In the genomic region with DNA sequence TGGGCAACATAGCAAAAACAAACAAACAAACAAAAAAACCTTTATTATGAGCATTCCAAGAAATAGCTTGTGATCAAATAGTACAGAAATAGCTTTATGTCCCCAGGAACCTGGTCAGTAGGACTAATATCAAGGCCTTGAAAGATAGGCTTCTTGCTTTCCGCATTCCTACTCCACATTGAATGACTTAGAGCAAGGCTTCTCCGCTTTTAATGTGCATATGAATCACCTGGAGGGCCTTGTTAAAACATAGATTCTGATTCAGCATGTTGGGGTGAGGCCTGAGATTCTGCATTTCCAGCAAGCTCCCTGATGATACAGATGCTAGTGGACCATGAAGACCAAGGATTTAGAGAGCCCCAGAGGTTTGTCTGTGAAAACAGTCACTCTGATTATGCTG, we compare ENCODE assay signal across 24 cellular contexts.
"Had no signal": no experiment of that assay in that cellular context is flagged by ENCODE, and none has a peak within 500 bp of the region (broad histone marks: within the 10 kb centered on the region; RNA-seq: fewer than 3 reads in every experiment).

No MANE protein-coding gene starts in this region.

- H3K27me3 ChIP-seq: breast epithelium, Peyer's patch, SJSA1 had no signal

- H3K4me3 ChIP-seq: breast epithelium, Peyer's patch, SJSA1 had no signal

- H3K27ac ChIP-seq: breast epithelium, Peyer's patch, SJSA1 had no signal

- H3K9me3 ChIP-seq: breast epithelium, Peyer's patch, SJSA1 had no signal

- DNase-seq: activated B cell treated with CpG ODN at 0.5 μM for 24 hours; activated CD4-positive, alpha-beta memory T cell treated with anti-CD3 and anti-CD28 coated beads for 36 hours; activated CD4-positive, alpha-beta T cell treated with anti-CD3 and anti-CD28 coated beads for 1 hour; activated CD4-positive, alpha-beta T cell treated with anti-CD3 and anti-CD28 coated beads, Interleukin-2, amount 10 ng/mL, durations not matched to agents 24 days and 14 days; activated gamma-delta T cell treated with Interleukin-2 at 50 U/mL for 16 hours; activated naive CD4-positive, alpha-beta T cell treated with anti-CD3 and anti-CD28 coated beads, Interleukin-2, amount 10 ng/mL, durations not matched to agents 7 days and 5 days; activated naive CD8-positive, alpha-beta T cell treated with anti-CD3 and anti-CD28 coated beads for 36 hours; activated T-cell treated with anti-CD3 and anti-CD28 coated beads for 4 hours; activated T-cell treated with anti-CD3 and anti-CD28 coated beads, Interleukin-2, amount 50 U/mL, for 72 hours; caudate nucleus; KG1; NCI-H1105; NCI-H1436; NCI-H1694 treated with DMSO at 0.1 percent for 48 hours; NCI-H2029 treated with DMSO at 0.1 percent for 48 hours; NCI-H510A treated with DMSO at 0.1 percent for 48 hours; NCI-H69; NK-92 treated with Interleukin-12 subunit alpha and Interleukin-12 subunit beta, amount 100 ng/mL, for 24 hours; OCI-M1; Peyer's patch; SHP77; SW 1271 had no signal

- H3K4me1 ChIP-seq: breast epithelium had no signal

- H3K36me3 ChIP-seq: breast epithelium, Peyer's patch, SJSA1 had no signal
